Comparison of ENCODE assay signal across 33 cellular contexts in the genomic region with DNA sequence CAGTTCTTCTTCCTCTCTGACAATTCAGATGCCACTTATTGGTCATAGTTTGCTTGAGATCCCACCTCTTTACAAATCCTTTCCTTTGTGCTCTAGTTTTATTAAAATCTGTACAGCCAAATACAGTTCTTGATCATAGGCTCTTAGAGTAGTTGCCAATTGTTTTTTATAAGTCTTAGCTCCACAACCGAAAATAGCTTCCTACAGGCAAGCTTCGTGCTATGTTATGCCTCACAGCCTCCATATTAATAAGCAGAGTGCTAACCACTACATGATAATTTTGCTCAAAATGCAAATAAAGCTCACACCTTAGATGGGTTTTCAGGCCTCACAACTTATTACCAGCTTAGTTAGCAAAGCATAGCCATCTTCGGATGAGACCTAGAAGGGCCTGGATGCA.
A peak's percentile ranks its signal among the peaks of the same experiment; 100 is the strongest.
DNase-seq lines count a peak whose midpoint lies in the region; ATAC-seq and TF ChIP-seq lines count a peak whose summit lies in the region.
"Had no signal": no experiment of that assay in that cellular context is flagged by ENCODE, and none has a peak within 500 bp of the region (broad histone marks: within the 10 kb centered on the region; RNA-seq: fewer than 3 reads in every experiment).

No MANE protein-coding gene starts in this region.

- intact Hi-C loops in left ventricle myocardium superior (cut with micrococcal nuclease) (no loop called here), Right ventricle myocardium superior (cut with DNase I) (no loop called here), psoas muscle (cut with DNase I) (no loop called here)

- TF ChIP-seq CTCF in nephron (IDR thresholded peaks at IDR 0.05; ENCODE audit: unreplicated experiment in 3 of 3) = no peak
- TF ChIP-seq CTCF in psoas muscle (IDR thresholded peaks at IDR 0.05) = no peak

- peak overlapping the region; percentile 3 for H3K27ac ChIP-seq in psoas muscle
- H3K27ac ChIP-seq: 22Rv1; A549; BLaER1; BLaER1 treated with 17β-estradiol and CSF1 and Interleukin-3, amounts not matched to agents 10 nM and 100 nM; C4-2B had no signal

- WGBS in psoas muscle, 3 donors = 44 to 76% (median 52%) methylated on average over 3 of the region's 3 CpGs

- H3K36me3 Mint-ChIP-seq in nephron (ENCODE audit: low read depth) = no peaks in the 10 kb centered on the region
- H3K36me3 Mint-ChIP-seq: CD14-positive monocyte; CD4-positive, alpha-beta memory T cell; CD4-positive, CD25-positive, alpha-beta regulatory T cell; CD8-positive, alpha-beta memory T cell; CD8-positive, alpha-beta T cell had no signal

- no peak overlapping the region for H3K4me3 Mint-ChIP-seq in nephron
- H3K4me3 Mint-ChIP-seq: B cell; CD14-positive monocyte; CD4-positive, alpha-beta memory T cell; CD4-positive, alpha-beta T cell; CD4-positive, CD25-positive, alpha-beta regulatory T cell; CD8-positive, alpha-beta memory T cell; CD8-positive, alpha-beta T cell had no signal

- DNase-seq in left ventricle myocardium superior (no peak), Right ventricle myocardium superior (no peak), psoas muscle (no peak), epidermal melanocyte (ENCODE audit: insufficient read length, low spot score) (no peak), NCI-H774 (lab: John Stamatoyannopoulos, UW) (no peak)
- DNase-seq: 8988T; ACHN; AML-193; BE2C; C1 segment of cervical spinal cord; Caco-2; Calu3; CD4-positive, alpha-beta memory T cell; CD4-positive, alpha-beta T cell; CD4-positive, CD25-positive, alpha-beta regulatory T cell; CD8-positive, alpha-beta memory T cell; CD8-positive, alpha-beta T cell; COR-L47; DMS 273 treated with DMSO at 0.1 percent for 48 hours; DMS153; DMS53; DMS79; DMS79 treated with DMSO at 0.1 percent for 48 hours; DND-41; EL had no signal

- no peaks in the 10 kb centered on the region for H3K27me3 ChIP-seq in psoas muscle (ENCODE audit: insufficient read depth in 3 of 3, low read length in 2 of 3)
- H3K27me3 ChIP-seq: BLaER1 had no signal

- ATAC-seq in left ventricle myocardium superior (peak; percentile 42), Right ventricle myocardium superior (ENCODE audit: poor library complexity) (no peak), psoas muscle (peak in 3 of 4 donors; percentile 67 to 68 (median 68))
- ATAC-seq: A549; CD8-positive, alpha-beta T cell had no signal

- no peaks in the 10 kb centered on the region for H3K9me3 Mint-ChIP-seq in nephron
- H3K9me3 Mint-ChIP-seq: CD8-positive, alpha-beta T cell had no signal

- H3K27me3 Mint-ChIP-seq in nephron (ENCODE audit: low read depth) = no peaks in the 10 kb centered on the region
- H3K27me3 Mint-ChIP-seq: B cell; CD4-positive, alpha-beta memory T cell; CD4-positive, alpha-beta T cell; CD4-positive, CD25-positive, alpha-beta regulatory T cell; CD8-positive, alpha-beta memory T cell had no signal

- no peaks in the 10 kb centered on the region for H3K9me3 ChIP-seq in psoas muscle
- H3K9me3 ChIP-seq: A549; BE2C; BLaER1; BLaER1 treated with 17β-estradiol and CSF1 and Interleukin-3, amounts not matched to agents 10 nM and 100 nM; Caco-2 had no signal

- peak overlapping the region; percentile 3 to 55 (median 16) for H3K27ac Mint-ChIP-seq in nephron
- H3K27ac Mint-ChIP-seq: B cell; CD14-positive monocyte; CD4-positive, alpha-beta memory T cell; CD4-positive, alpha-beta T cell; CD4-positive, CD25-positive, alpha-beta regulatory T cell; CD8-positive, alpha-beta memory T cell; CD8-positive, alpha-beta T cell had no signal

- peaks cover 15% of the 10 kb centered on the region for H3K4me1 ChIP-seq in psoas muscle
- H3K4me1 ChIP-seq: A549, BE2C, Caco-2 had no signal

- no peaks in the 10 kb centered on the region for H3K36me3 ChIP-seq in psoas muscle (ENCODE audit: insufficient read depth in 1 of 2, low read depth in 1 of 2)
- H3K36me3 ChIP-seq: BE2C; BLaER1; BLaER1 treated with 17β-estradiol and CSF1 and Interleukin-3, amounts not matched to agents 10 nM and 100 nM had no signal

- peaks cover 12% of the 10 kb centered on the region for H3K4me1 Mint-ChIP-seq in nephron
- H3K4me1 Mint-ChIP-seq: B cell; CD14-positive monocyte; CD4-positive, alpha-beta memory T cell; CD4-positive, CD25-positive, alpha-beta regulatory T cell; CD8-positive, alpha-beta memory T cell had no signal

- H3K4me3 ChIP-seq in psoas muscle = no peak overlapping the region
- H3K4me3 ChIP-seq: A549; BLaER1; BLaER1 treated with 17β-estradiol and CSF1 and Interleukin-3, amounts not matched to agents 10 nM and 100 nM had no signal
